ENCODE assay signal across 19 cellular contexts in genomic region chr4:99915449-99915848, GRCh38.
"Had no signal": no experiment of that assay in that cellular context is flagged by ENCODE, and none has a peak within 500 bp of the region (broad histone marks: within the 10 kb centered on the region; RNA-seq: fewer than 3 reads in every experiment).

No MANE protein-coding gene starts in this region.

- DNase-seq: activated CD4-positive, alpha-beta T cell treated with anti-CD3 and anti-CD28 coated beads for 1 hour; activated CD4-positive, alpha-beta T cell treated with anti-CD3 and anti-CD28 coated beads, Interleukin-2, amount 50 U/mL, for 4 hours; activated CD8-positive, alpha-beta memory T cell treated with anti-CD3 and anti-CD28 coated beads, Interleukin-2, amount 50 U/mL, for 48 hours; activated naive CD4-positive, alpha-beta T cell treated with anti-CD3 and anti-CD28 coated beads for 36 hours; amygdala; dorsolateral prefrontal cortex; endodermal cell; erythroblast; gastrocnemius medialis; heart right ventricle; left colon; lower lobe of right lung; sigmoid colon; T-helper 9 cell; upper lobe of right lung had no signal

- H3K27ac Mint-ChIP-seq: activated naive CD4-positive, alpha-beta T cell treated with anti-CD3 and anti-CD28 coated beads for 36 hours; endodermal cell; stimulated activated effector memory CD8-positive, alpha-beta T cell treated with anti-CD3 and anti-CD28 coated beads, Interleukin-12 subunit alpha, Interleukin-12 subunit beta, amount 100 ng/mL, for 72 hours had no signal

- H3K27ac ChIP-seq: dorsolateral prefrontal cortex, gastrocnemius medialis, heart right ventricle, lower lobe of right lung, parathyroid adenoma, sigmoid colon, thoracic aorta, upper lobe of right lung, VCaP had no signal

- H3K9me3 ChIP-seq: gastrocnemius medialis, thoracic aorta, upper lobe of right lung had no signal

- H3K27me3 ChIP-seq: dorsolateral prefrontal cortex, gastrocnemius medialis, heart right ventricle, sigmoid colon, upper lobe of right lung had no signal

- H3K4me1 Mint-ChIP-seq: endodermal cell; stimulated activated effector memory CD8-positive, alpha-beta T cell treated with anti-CD3 and anti-CD28 coated beads, Interleukin-12 subunit alpha, Interleukin-12 subunit beta, amount 100 ng/mL, for 72 hours had no signal

- H3K4me3 Mint-ChIP-seq: activated naive CD4-positive, alpha-beta T cell treated with anti-CD3 and anti-CD28 coated beads for 36 hours; endodermal cell; stimulated activated effector memory CD8-positive, alpha-beta T cell treated with anti-CD3 and anti-CD28 coated beads, Interleukin-12 subunit alpha, Interleukin-12 subunit beta, amount 100 ng/mL, for 72 hours had no signal

- H3K9me3 Mint-ChIP-seq: endodermal cell; stimulated activated effector memory CD8-positive, alpha-beta T cell treated with anti-CD3 and anti-CD28 coated beads, Interleukin-12 subunit alpha, Interleukin-12 subunit beta, amount 100 ng/mL, for 72 hours had no signal

- H3K4me3 ChIP-seq: dorsolateral prefrontal cortex, gastrocnemius medialis, heart right ventricle, lower lobe of right lung, sigmoid colon, thoracic aorta, upper lobe of right lung had no signal

- H3K4me1 ChIP-seq: gastrocnemius medialis, heart right ventricle, lower lobe of right lung, parathyroid adenoma, sigmoid colon, upper lobe of right lung had no signal

- ATAC-seq: gastrocnemius medialis; heart right ventricle; left colon; lower lobe of right lung; stimulated activated effector memory CD8-positive, alpha-beta T cell treated with anti-CD3 and anti-CD28 coated beads, Interleukin-12 subunit alpha, Interleukin-12 subunit beta, amount 100 ng/mL, for 72 hours; upper lobe of right lung had no signal
